Comparison of ENCODE assay signal across 17 cellular contexts in genomic region chr2:10084567-10084910, GRCh38. TPM values are rescaled to one million over a fixed set of nuclear protein-coding genes. Genes with fewer than 3 reads are reported as not detected.
"Had no signal": no experiment of that assay in that cellular context is flagged by ENCODE, and none has a peak within 500 bp of the region (broad histone marks: within the 10 kb centered on the region; RNA-seq: fewer than 3 reads in every experiment).

No MANE protein-coding gene starts in this region.

- H3K4me3 Mint-ChIP-seq: activated CD8-positive, alpha-beta T cell treated with anti-CD3 and anti-CD28 coated beads, Interleukin-2, amount 10 ng/mL, durations not matched to agents 7 days and 5 days; activated naive CD8-positive, alpha-beta T cell; activated T-cell treated with anti-CD3 and anti-CD28 coated beads, Interleukin-2, amount 50 U/mL, for 24 hours; type B pancreatic cell; WTC11 had no signal

- DNase-seq: activated CD4-positive, alpha-beta T cell treated with anti-CD3 and anti-CD28 coated beads for 4 hours; activated CD8-positive, alpha-beta T cell treated with anti-CD3 and anti-CD28 coated beads, Interleukin-2, amount 10 ng/mL, durations not matched to agents 7 days and 5 days; activated gamma-delta T cell treated with Interleukin-2 at 50 U/mL for 16 hours; activated T-cell treated with anti-CD3 and anti-CD28 coated beads, Interleukin-2, amount 50 U/mL, for 24 hours; amygdala; colonic mucosa; erythroblast; hypothalamus; islet precursor cell; left lung; occipital lobe; right cardiac atrium; testis had no signal

- H3K9me3 Mint-ChIP-seq: activated T-cell treated with anti-CD3 and anti-CD28 coated beads, Interleukin-2, amount 50 U/mL, for 24 hours; type B pancreatic cell; WTC11 had no signal

- H3K27ac Mint-ChIP-seq: activated CD8-positive, alpha-beta T cell treated with anti-CD3 and anti-CD28 coated beads, Interleukin-2, amount 10 ng/mL, durations not matched to agents 7 days and 5 days; activated naive CD8-positive, alpha-beta T cell; activated T-cell treated with anti-CD3 and anti-CD28 coated beads, Interleukin-2, amount 50 U/mL, for 24 hours; type B pancreatic cell; WTC11 had no signal

- ATAC-seq: activated CD8-positive, alpha-beta T cell treated with anti-CD3 and anti-CD28 coated beads, Interleukin-2, amount 10 ng/mL, durations not matched to agents 7 days and 5 days; left lung; right cardiac atrium; WTC11 had no signal

- H3K36me3 Mint-ChIP-seq: activated naive CD8-positive, alpha-beta T cell; type B pancreatic cell; WTC11 had no signal

RNA-seq across cellular contexts. Expression of gene CYS1, which starts 4.3 kb away (rescaled TPM):
- total RNA-seq: lung microvascular endothelial cell had no signal
